Comparison of ENCODE assay signal across 13 cellular contexts in the genomic region with DNA sequence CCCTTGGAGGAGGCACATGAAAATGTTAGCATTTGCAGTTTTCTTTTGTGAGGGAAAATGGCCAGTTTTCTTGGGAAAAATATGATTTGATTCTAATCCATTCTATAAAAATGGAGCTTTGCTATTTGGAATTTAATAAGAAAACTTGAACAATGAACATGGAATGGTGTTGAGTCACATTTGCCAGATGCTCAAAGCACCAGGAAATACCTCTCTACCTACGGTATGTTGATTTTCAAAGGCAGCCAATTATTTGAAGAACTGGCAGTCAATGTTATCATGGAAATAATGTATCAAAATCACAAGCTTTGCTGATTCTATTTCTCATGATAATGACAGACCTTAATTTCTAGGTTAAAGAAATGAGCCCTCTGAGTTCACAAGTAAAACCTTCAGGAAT. TPM values are rescaled to one million over a fixed set of nuclear protein-coding genes. Genes with fewer than 3 reads are reported as not detected.
"Had no signal": no experiment of that assay in that cellular context is flagged by ENCODE, and none has a peak within 500 bp of the region (broad histone marks: within the 10 kb centered on the region; RNA-seq: fewer than 3 reads in every experiment).

No MANE protein-coding gene starts in this region.

- H3K27ac Mint-ChIP-seq: activated naive CD8-positive, alpha-beta T cell; immature natural killer cell; naive thymus-derived CD8-positive, alpha-beta T cell; stimulated activated effector memory CD8-positive, alpha-beta T cell treated with anti-CD3 and anti-CD28 coated beads, Interleukin-12 subunit alpha, Interleukin-12 subunit beta, amount 100 ng/mL, for 72 hours had no signal

- DNase-seq: activated CD4-positive, alpha-beta T cell treated with anti-CD3 and anti-CD28 coated beads, Interleukin-2, amount 50 U/mL, for 1 hour; activated CD8-positive, alpha-beta memory T cell treated with anti-CD3 and anti-CD28 coated beads for 24 hours; activated gamma-delta T cell treated with Interleukin-2 at 50 U/mL for 16 hours; gastrocnemius medialis; heart left ventricle; immature natural killer cell; left colon; naive thymus-derived CD8-positive, alpha-beta T cell had no signal

- H3K27me3 ChIP-seq: gastrocnemius medialis had no signal

- H3K4me3 ChIP-seq: gastrocnemius medialis, heart left ventricle, lung had no signal

- ATAC-seq: gastrocnemius medialis; heart left ventricle; left colon; naive thymus-derived CD8-positive, alpha-beta T cell; stimulated activated effector memory CD8-positive, alpha-beta T cell treated with anti-CD3 and anti-CD28 coated beads, Interleukin-12 subunit alpha, Interleukin-12 subunit beta, amount 100 ng/mL, for 72 hours had no signal

- H3K36me3 Mint-ChIP-seq: stimulated activated effector memory CD8-positive, alpha-beta T cell treated with anti-CD3 and anti-CD28 coated beads, Interleukin-12 subunit alpha, Interleukin-12 subunit beta, amount 100 ng/mL, for 72 hours had no signal

- H3K4me3 Mint-ChIP-seq: activated naive CD8-positive, alpha-beta T cell; immature natural killer cell; naive thymus-derived CD8-positive, alpha-beta T cell; stimulated activated effector memory CD8-positive, alpha-beta T cell treated with anti-CD3 and anti-CD28 coated beads, Interleukin-12 subunit alpha, Interleukin-12 subunit beta, amount 100 ng/mL, for 72 hours had no signal

- H3K36me3 ChIP-seq: gastrocnemius medialis, heart left ventricle had no signal

- FAIRE-seq: colon had no signal

- H3K4me1 Mint-ChIP-seq: immature natural killer cell; naive thymus-derived CD8-positive, alpha-beta T cell; stimulated activated effector memory CD8-positive, alpha-beta T cell treated with anti-CD3 and anti-CD28 coated beads, Interleukin-12 subunit alpha, Interleukin-12 subunit beta, amount 100 ng/mL, for 72 hours had no signal

RNA-seq across cellular contexts. Expression of a gene that starts 14.9 kb away (rescaled TPM):
- total RNA-seq: cardiac septum, heart left ventricle had no signal
